1 cellular context compared by ENCODE assay signal in the genomic region with DNA sequence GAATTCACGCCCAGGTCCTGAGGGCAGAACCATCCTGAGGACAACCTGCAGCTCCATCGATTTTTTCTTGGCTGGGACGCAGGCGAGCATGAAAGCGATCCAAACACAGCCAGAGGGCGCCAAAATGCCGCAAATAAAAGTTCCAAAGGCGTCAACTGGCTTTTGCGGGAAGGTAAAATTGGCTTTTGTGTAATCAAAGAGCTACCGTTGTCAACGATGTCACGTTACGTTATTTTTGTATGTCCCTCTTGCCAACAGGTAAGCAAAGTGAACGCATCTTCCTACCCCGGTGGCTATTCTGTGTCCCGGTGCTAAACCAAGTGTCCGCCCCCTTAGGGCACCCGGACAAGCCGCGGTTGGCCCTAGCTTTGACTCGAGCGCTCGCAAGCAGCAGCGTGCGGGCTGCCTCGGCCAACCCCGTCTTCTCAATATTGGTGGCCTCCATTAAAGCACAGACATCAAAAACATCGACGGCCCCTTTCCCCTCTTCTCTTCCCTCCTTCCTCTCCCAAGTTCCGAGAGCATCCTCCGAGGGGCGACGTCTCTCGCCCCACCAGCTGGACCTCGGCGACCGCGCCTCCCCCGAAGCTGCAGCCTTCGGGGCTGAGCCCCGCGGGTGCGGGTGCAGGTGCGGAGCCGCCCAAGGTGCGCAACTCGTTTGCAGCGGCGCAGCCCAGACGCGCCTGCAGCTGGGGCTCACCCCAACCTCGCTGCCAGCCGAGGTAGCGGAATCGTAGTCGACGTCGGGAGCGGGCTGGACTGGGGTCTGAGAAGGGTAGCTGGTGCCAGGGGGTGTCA.
TF ChIP-seq lines count a peak whose summit lies in the region.

No MANE protein-coding gene starts in this region.

TF ChIP-seq in HEK293, 187 proteins besides CTCF, POLR2A, EP300 and RAD21 (continued from another document):
- TF ChIP-seq, protein P1, sequence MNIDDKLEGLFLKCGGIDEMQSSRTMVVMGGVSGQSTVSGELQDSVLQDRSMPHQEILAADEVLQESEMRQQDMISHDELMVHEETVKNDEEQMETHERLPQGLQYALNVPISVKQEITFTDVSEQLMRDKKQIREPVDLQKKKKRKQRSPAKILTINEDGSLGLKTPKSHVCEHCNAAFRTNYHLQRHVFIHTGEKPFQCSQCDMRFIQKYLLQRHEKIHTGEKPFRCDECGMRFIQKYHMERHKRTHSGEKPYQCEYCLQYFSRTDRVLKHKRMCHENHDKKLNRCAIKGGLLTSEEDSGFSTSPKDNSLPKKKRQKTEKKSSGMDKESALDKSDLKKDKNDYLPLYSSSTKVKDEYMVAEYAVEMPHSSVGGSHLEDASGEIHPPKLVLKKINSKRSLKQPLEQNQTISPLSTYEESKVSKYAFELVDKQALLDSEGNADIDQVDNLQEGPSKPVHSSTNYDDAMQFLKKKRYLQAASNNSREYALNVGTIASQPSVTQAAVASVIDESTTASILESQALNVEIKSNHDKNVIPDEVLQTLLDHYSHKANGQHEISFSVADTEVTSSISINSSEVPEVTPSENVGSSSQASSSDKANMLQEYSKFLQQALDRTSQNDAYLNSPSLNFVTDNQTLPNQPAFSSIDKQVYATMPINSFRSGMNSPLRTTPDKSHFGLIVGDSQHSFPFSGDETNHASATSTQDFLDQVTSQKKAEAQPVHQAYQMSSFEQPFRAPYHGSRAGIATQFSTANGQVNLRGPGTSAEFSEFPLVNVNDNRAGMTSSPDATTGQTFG (tag by site-specific recombination; IDR thresholded peaks at IDR 0.05; ENCODE audit: borderline replicate concordance), result no peak
- 0 out of 2 replicates have a peak, but pooled peaks have one; percentile 13 for TF ChIP-seq ZNF391 (tag by site-specific recombination; IDR thresholded peaks at IDR 0.05; ENCODE audit: borderline replicate concordance, low read depth)
- TF ChIP-seq, protein P2, sequence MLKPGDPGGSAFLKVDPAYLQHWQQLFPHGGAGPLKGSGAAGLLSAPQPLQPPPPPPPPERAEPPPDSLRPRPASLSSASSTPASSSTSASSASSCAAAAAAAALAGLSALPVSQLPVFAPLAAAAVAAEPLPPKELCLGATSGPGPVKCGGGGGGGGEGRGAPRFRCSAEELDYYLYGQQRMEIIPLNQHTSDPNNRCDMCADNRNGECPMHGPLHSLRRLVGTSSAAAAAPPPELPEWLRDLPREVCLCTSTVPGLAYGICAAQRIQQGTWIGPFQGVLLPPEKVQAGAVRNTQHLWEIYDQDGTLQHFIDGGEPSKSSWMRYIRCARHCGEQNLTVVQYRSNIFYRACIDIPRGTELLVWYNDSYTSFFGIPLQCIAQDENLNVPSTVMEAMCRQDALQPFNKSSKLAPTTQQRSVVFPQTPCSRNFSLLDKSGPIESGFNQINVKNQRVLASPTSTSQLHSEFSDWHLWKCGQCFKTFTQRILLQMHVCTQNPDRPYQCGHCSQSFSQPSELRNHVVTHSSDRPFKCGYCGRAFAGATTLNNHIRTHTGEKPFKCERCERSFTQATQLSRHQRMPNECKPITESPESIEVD (tag by site-specific recombination; IDR thresholded peaks at IDR 0.05), result peak; percentile 7; the same call in 1 of the 2 replicates
- TF ChIP-seq ZNF776 (tag by site-specific recombination; IDR thresholded peaks at IDR 0.05; ENCODE audit: borderline replicate concordance), result no peak
- TF ChIP-seq ZNF707 (tag by site-specific recombination; IDR thresholded peaks at IDR 0.05), result no peak
- TF ChIP-seq OVOL3 (tag by site-specific recombination; IDR thresholded peaks at IDR 0.05), result no peak
- no peak; the same call in 1 of the 2 replicates for TF ChIP-seq ZNF121 (tag by site-specific recombination; IDR thresholded peaks at IDR 0.05)
- no peak; the same call in 1 of the 2 replicates for TF ChIP-seq RBAK (tag by site-specific recombination; IDR thresholded peaks at IDR 0.05)
- no peak for TF ChIP-seq ZNF626 (tag by site-specific recombination; IDR thresholded peaks at IDR 0.05)
- no peak for TF ChIP-seq ZSCAN16 (tag by site-specific recombination; IDR thresholded peaks at IDR 0.05)
- TF ChIP-seq ZNF112 (tag by site-specific recombination; IDR thresholded peaks at IDR 0.05), result no peak
- TF ChIP-seq ZNF175 (tag by site-specific recombination; IDR thresholded peaks at IDR 0.05), result no peak
- no peak for TF ChIP-seq ZNF510 (tag by site-specific recombination; IDR thresholded peaks at IDR 0.05; ENCODE audit: insufficient replicate concordance)
- TF ChIP-seq, protein P3, sequence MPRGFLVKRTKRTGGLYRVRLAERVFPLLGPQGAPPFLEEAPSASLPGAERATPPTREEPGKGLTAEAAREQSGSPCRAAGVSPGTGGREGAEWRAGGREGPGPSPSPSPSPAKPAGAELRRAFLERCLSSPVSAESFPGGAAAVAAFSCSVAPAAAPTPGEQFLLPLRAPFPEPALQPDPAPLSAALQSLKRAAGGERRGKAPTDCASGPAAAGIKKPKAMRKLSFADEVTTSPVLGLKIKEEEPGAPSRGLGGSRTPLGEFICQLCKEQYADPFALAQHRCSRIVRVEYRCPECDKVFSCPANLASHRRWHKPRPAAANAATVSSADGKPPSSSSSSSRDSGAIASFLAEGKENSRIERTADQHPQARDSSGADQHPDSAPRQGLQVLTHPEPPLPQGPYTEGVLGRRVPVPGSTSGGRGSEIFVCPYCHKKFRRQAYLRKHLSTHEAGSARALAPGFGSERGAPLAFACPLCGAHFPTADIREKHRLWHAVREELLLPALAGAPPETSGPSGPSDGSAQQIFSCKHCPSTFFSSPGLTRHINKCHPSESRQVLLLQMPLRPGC (tag by site-specific recombination; IDR thresholded peaks at IDR 0.05), result no peak; the same call in 1 of the 2 replicates
- peak; percentile 88; the same call in 1 of the 2 replicates for TF ChIP-seq ZFP37 (tag by site-specific recombination; IDR thresholded peaks at IDR 0.05)
